In the genomic region with DNA sequence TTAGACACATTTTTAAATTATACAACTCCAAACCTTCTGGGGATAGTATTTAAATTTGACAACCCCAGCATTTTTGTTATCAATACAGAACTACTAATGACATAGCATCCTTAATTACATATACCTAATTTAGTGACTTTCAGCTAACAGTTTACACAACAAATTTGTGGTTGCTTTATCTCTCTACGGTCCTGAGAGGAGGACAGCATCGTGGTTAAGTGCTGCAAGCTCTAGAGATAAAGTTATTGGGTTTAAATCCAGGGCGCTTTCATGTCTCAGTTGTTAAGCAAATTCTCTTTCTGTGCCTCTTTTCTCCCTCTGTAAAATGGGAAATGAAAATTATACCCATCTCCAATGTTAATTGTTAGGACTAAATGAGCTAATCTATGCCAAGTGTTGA, we compare ENCODE assay signal across 25 cellular contexts.
DNase-seq lines count a peak whose midpoint lies in the region; FAIRE-seq and TF ChIP-seq lines count a peak whose summit lies in the region.
"Had no signal": no experiment of that assay in that cellular context is flagged by ENCODE, and none has a peak within 500 bp of the region (broad histone marks: within the 10 kb centered on the region; RNA-seq: fewer than 3 reads in every experiment).

No MANE protein-coding gene starts in this region.

- no peak overlapping the region for H3K9ac ChIP-seq in endodermal cell (ENCODE audit: extremely low read depth, low read length, poor library complexity, severe bottlenecking)

- H3K27me3 Mint-ChIP-seq in endodermal cell (ENCODE audit: insufficient read depth) (no peaks in the 10 kb centered on the region), CD14-positive monocyte (ENCODE audit: low read depth in 3 of 3) (no peaks in the 10 kb centered on the region)

- H3K27ac ChIP-seq in SJSA1: peak overlapping the region; percentile 57
- H3K27ac ChIP-seq in endodermal cell (ENCODE audit: low read depth, low read length): no peak overlapping the region
- H3K27ac ChIP-seq: A549 had no signal

- H3K27ac Mint-ChIP-seq in endodermal cell: no peak overlapping the region
- no peak overlapping the region for H3K27ac Mint-ChIP-seq in CD14-positive monocyte
- H3K27ac Mint-ChIP-seq: CD4-positive, alpha-beta T cell; IgD-negative memory B cell had no signal

- TF ChIP-seq CTCF in D721Med (IDR thresholded peaks at IDR 0.05; ENCODE audit: insufficient read depth, missing control alignments) (no peak), endodermal cell (conservative IDR thresholded peaks at IDR 0.05) (no peak), CD14-positive monocyte (IDR thresholded peaks at IDR 0.05) (no peak)

- intact Hi-C loops in CD14-positive monocyte (cut with micrococcal nuclease): no loop called here

- H3K4me1 ChIP-seq in SJSA1 (replicated peaks) (peaks cover 18% of the 10 kb centered on the region), endodermal cell (ENCODE audit: control insufficient read depth, insufficient read depth, low read length) (peaks cover 3% of the 10 kb centered on the region)
- H3K4me1 ChIP-seq: A549, BE2C had no signal

- no peak overlapping the region for H3K4me3 Mint-ChIP-seq in endodermal cell
- no peak overlapping the region for H3K4me3 Mint-ChIP-seq in CD14-positive monocyte
- H3K4me3 Mint-ChIP-seq: CD4-positive, alpha-beta T cell; IgD-negative memory B cell had no signal

- peaks cover 4% of the 10 kb centered on the region; the same call in 1 of the 2 replicates for H3K9me3 ChIP-seq in SJSA1 (replicated peaks)
- H3K9me3 ChIP-seq in endodermal cell (ENCODE audit: control insufficient read depth, low read length): peaks cover 61% of the 10 kb centered on the region
- H3K9me3 ChIP-seq: A549, BE2C had no signal

- H3K36me3 Mint-ChIP-seq in endodermal cell (ENCODE audit: low read depth) (peaks cover 16% of the 10 kb centered on the region), CD14-positive monocyte (no peaks in the 10 kb centered on the region)
- H3K36me3 Mint-ChIP-seq: IgD-negative memory B cell had no signal

- H3K9me3 Mint-ChIP-seq in endodermal cell (peaks cover 53% of the 10 kb centered on the region), CD14-positive monocyte (peaks cover 6 to 23% (median 11%) of the 10 kb centered on the region in 7 donors)
- H3K9me3 Mint-ChIP-seq: CD4-positive, alpha-beta T cell; IgD-negative memory B cell had no signal

- WGBS in endodermal cell (ENCODE audit: insufficient coverage in 1 of 2, insufficient read length in 1 of 2), 2 experiments: 63 to 92% methylated on average over 2 to 3 of the region's 3 CpGs

- DNase-seq in D721Med (ENCODE audit: insufficient read length, low spot score) (no peak), M059J (ENCODE audit: low read depth) (peak; percentile 27), SJSA1 (ENCODE audit: low read depth in 1 of 2, low spot score in 2 of 2) (no peak), endodermal cell (no peak), CD14-positive monocyte (ENCODE audit: low spot score) (no peak)
- DNase-seq in stimulated activated CD4-positive, alpha-beta T cell treated with anti-CD3 and anti-CD28 coated beads, Interleukin-4, amount 100 ng/mL, for 4 hours: no peak
- DNase-seq in activated CD4-positive, CD25-positive, alpha-beta regulatory T cell treated with anti-CD3 and anti-CD28 coated beads, Interleukin-2, amount 50 U/mL, for 72 hours: no peak
- DNase-seq: BE2C; CD4-positive, alpha-beta T cell; COR-L47; DMS 273 treated with DMSO at 0.1 percent for 48 hours; DMS79 treated with DMSO at 0.1 percent for 48 hours; Kasumi-1; MG63; NCI-H1105; NCI-H2081; NCI-H2171; NCI-H446; NCI-H526; SHP77 treated with DMSO at 0.1 percent for 48 hours; T-helper 1 cell had no signal

- H3K36me3 ChIP-seq in SJSA1 (no peaks in the 10 kb centered on the region), endodermal cell (ENCODE audit: control insufficient read depth, insufficient read depth, low read length) (no peaks in the 10 kb centered on the region)
- H3K36me3 ChIP-seq: BE2C, MG63 had no signal

- H3K4me1 Mint-ChIP-seq in endodermal cell (peaks cover 7% of the 10 kb centered on the region), CD14-positive monocyte (peaks cover 10% of the 10 kb centered on the region)

- H3K4me3 ChIP-seq in SJSA1 (no peak overlapping the region), endodermal cell (ENCODE audit: low read length) (peak overlapping the region; percentile 57)
- H3K4me3 ChIP-seq: A549, GM12878, MG63 had no signal

- FAIRE-seq in D721Med (lab: Jason Lieb, UNC): peak; percentile 56
- FAIRE-seq: A549, GM12878, H1 had no signal

- H3K27me3 ChIP-seq in SJSA1 (replicated peaks) (no peaks in the 10 kb centered on the region), endodermal cell (ENCODE audit: control insufficient read depth, insufficient read depth, low read length, poor library complexity, severe bottlenecking) (no peaks in the 10 kb centered on the region)
- H3K27me3 ChIP-seq: BE2C, MG63 had no signal
